Comparison of ENCODE assay signal across 1 cellular context in genomic region chr1:71074681-71075080, GRCh38.
TF ChIP-seq lines count a peak whose summit lies in the region.

No MANE protein-coding gene starts in this region.

TF ChIP-seq in GM12878, 131 proteins besides CTCF, POLR2A, EP300 and RAD21 (continued from another document):
- TF ChIP-seq, protein P1, sequence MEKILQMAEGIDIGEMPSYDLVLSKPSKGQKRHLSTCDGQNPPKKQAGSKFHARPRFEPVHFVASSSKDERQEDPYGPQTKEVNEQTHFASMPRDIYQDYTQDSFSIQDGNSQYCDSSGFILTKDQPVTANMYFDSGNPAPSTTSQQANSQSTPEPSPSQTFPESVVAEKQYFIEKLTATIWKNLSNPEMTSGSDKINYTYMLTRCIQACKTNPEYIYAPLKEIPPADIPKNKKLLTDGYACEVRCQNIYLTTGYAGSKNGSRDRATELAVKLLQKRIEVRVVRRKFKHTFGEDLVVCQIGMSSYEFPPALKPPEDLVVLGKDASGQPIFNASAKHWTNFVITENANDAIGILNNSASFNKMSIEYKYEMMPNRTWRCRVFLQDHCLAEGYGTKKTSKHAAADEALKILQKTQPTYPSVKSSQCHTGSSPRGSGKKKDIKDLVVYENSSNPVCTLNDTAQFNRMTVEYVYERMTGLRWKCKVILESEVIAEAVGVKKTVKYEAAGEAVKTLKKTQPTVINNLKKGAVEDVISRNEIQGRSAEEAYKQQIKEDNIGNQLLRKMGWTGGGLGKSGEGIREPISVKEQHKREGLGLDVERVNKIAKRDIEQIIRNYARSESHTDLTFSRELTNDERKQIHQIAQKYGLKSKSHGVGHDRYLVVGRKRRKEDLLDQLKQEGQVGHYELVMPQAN (conservative IDR thresholded peaks at IDR 0.05): no peak
- TF ChIP-seq, protein P2, sequence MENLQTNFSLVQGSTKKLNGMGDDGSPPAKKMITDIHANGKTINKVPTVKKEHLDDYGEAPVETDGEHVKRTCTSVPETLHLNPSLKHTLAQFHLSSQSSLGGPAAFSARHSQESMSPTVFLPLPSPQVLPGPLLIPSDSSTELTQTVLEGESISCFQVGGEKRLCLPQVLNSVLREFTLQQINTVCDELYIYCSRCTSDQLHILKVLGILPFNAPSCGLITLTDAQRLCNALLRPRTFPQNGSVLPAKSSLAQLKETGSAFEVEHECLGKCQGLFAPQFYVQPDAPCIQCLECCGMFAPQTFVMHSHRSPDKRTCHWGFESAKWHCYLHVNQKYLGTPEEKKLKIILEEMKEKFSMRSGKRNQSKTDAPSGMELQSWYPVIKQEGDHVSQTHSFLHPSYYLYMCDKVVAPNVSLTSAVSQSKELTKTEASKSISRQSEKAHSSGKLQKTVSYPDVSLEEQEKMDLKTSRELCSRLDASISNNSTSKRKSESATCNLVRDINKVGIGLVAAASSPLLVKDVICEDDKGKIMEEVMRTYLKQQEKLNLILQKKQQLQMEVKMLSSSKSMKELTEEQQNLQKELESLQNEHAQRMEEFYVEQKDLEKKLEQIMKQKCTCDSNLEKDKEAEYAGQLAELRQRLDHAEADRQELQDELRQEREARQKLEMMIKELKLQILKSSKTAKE (IDR thresholded peaks at IDR 0.05; ENCODE audit: low read depth, poor library complexity, severe bottlenecking): no peak
- TF ChIP-seq BCLAF1 (IDR thresholded peaks at IDR 0.05): no peak
- TF ChIP-seq SMAD1 (IDR thresholded peaks at IDR 0.05; ENCODE audit: low read depth, partially characterized antibody): no peak
